8 cellular contexts compared by ENCODE assay signal in the genomic region with DNA sequence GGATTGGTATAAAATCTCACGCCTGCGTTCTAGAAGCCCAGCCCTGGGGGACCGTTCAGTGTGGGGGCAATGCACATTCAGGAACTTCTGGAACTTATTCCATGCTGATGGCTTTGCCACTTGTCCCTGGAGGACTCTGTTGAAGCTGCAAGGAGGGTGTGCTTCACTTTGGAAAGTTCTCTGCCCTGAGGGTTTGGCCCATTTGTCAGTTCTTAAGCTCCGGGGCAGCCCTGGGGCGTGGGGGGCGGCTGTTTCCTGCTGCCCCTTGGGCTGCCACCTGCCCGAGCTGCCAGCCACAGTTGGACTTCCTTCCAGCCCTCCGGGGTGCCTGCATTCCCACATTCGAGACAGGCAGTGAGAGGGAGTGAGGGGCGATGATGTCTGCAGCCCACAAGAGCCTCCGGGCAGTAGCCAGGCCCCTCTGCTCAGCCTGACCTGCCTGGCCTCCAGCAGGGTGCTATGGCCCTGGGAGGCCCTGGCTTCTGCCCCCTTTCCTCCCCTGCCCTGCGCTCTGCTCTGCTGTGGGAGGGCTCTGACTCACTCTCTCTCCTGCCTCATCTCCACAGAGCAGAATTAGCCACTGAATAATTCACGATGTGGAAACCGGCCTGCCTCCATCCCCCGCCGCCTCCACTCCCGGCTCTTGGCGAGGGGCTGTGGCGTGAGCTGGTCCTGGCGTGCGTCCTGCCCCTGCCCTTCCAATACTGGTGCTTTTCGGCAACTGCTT. TPM values are rescaled to one million over a fixed set of nuclear protein-coding genes. Genes with fewer than 3 reads are reported as not detected.
DNase-seq lines count a peak whose midpoint lies in the region; ATAC-seq, FAIRE-seq and TF ChIP-seq lines count a peak whose summit lies in the region.

No MANE protein-coding gene starts in this region.

- H3K9me3 ChIP-seq in WERI-Rb-1 (ENCODE audit: severe bottlenecking) = no peaks in the 10 kb centered on the region
- no peaks in the 10 kb centered on the region for H3K9me3 ChIP-seq in ectodermal cell (ENCODE audit: control insufficient read depth, low read length)
- no peaks in the 10 kb centered on the region for H3K9me3 ChIP-seq in mononuclear cell (ENCODE audit: low read depth, low read length)

- H3K4me1 Mint-ChIP-seq in stimulated activated naive CD8-positive, alpha-beta T cell treated with anti-CD3 and anti-CD28 coated beads, Interleukin-15, Interleukin-2, amounts not matched to agents 100 ng/mL and 50 ng/mL, for 24 hours (ENCODE audit: low read depth) = peaks cover 21% of the 10 kb centered on the region

- no peaks in the 10 kb centered on the region for H3K36me3 Mint-ChIP-seq in stimulated activated naive CD8-positive, alpha-beta T cell treated with anti-CD3 and anti-CD28 coated beads, Interleukin-15, Interleukin-2, amounts not matched to agents 100 ng/mL and 50 ng/mL, for 24 hours (ENCODE audit: low read depth)

- peak overlapping the region; percentile 97 for H3K4me3 ChIP-seq in WERI-Rb-1 (ENCODE audit: low read depth, low read length)
- H3K4me3 ChIP-seq in ectodermal cell (ENCODE audit: insufficient read depth, low read depth, low read length) = peak overlapping the region; percentile 93
- H3K4me3 ChIP-seq in mononuclear cell (ENCODE audit: low read length) = peak overlapping the region; percentile 68

- H3K27me3 Mint-ChIP-seq in stimulated activated naive CD8-positive, alpha-beta T cell treated with anti-CD3 and anti-CD28 coated beads, Interleukin-15, Interleukin-2, amounts not matched to agents 100 ng/mL and 50 ng/mL, for 24 hours = no peaks in the 10 kb centered on the region

- peak overlapping the region; percentile 85 for H3K27ac ChIP-seq in WERI-Rb-1
- H3K27ac ChIP-seq in ectodermal cell (ENCODE audit: insufficient read depth, low read depth, low read length, poor library complexity, severe bottlenecking) = no peak overlapping the region

- H3K4me1 ChIP-seq in ectodermal cell (ENCODE audit: control insufficient read depth, insufficient read depth, low read length) (peaks cover 28% of the 10 kb centered on the region), mononuclear cell (ENCODE audit: insufficient read depth, low read length) (peaks cover 63% of the 10 kb centered on the region)

- no peaks in the 10 kb centered on the region for H3K27me3 ChIP-seq in WERI-Rb-1 (ENCODE audit: insufficient read depth, low read depth, severe bottlenecking)
- H3K27me3 ChIP-seq in ectodermal cell (ENCODE audit: control insufficient read depth, insufficient read depth, low read length, poor library complexity, severe bottlenecking) = no peaks in the 10 kb centered on the region
- H3K27me3 ChIP-seq in mononuclear cell (ENCODE audit: insufficient read depth, low read length) = no peaks in the 10 kb centered on the region

- peak; percentile 52 for TF ChIP-seq POLR2A in H54 (IDR thresholded peaks at IDR 0.05; ENCODE audit: low read depth, low read length)

- FAIRE-seq in A204.1 (lab: Jason Lieb, UNC) = peak; percentile 72
- no peak for FAIRE-seq in H54 (lab: Jason Lieb, UNC)

- DNase-seq in H54 (ENCODE audit: insufficient read length, low spot score) = peak; percentile 99
- DNase-seq in WERI-Rb-1 = no peak
- no peak for DNase-seq in midbrain (lab: John Stamatoyannopoulos, UW)

- peak overlapping the region; percentile 81 for H3K27ac Mint-ChIP-seq in stimulated activated naive CD8-positive, alpha-beta T cell treated with anti-CD3 and anti-CD28 coated beads, Interleukin-15, Interleukin-2, amounts not matched to agents 100 ng/mL and 50 ng/mL, for 24 hours

- H3K9me3 Mint-ChIP-seq in stimulated activated naive CD8-positive, alpha-beta T cell treated with anti-CD3 and anti-CD28 coated beads, Interleukin-15, Interleukin-2, amounts not matched to agents 100 ng/mL and 50 ng/mL, for 24 hours = no peaks in the 10 kb centered on the region

- peak overlapping the region; percentile 93 for H3K4me3 Mint-ChIP-seq in stimulated activated naive CD8-positive, alpha-beta T cell treated with anti-CD3 and anti-CD28 coated beads, Interleukin-15, Interleukin-2, amounts not matched to agents 100 ng/mL and 50 ng/mL, for 24 hours

- WGBS in ectodermal cell, 2 experiments = 38 to 41% methylated on average over 22 of the region's 22 CpGs

- TF ChIP-seq CTCF in WERI-Rb-1 (IDR thresholded peaks at IDR 0.05; ENCODE audit: low read depth, low read length) = no peak

- no peak for ATAC-seq in GM21528 (IDR thresholded peaks at IDR 0.05; ENCODE audit: low FRiP score, unreplicated experiment)

- H3K36me3 ChIP-seq in WERI-Rb-1 (peaks cover 26% of the 10 kb centered on the region), ectodermal cell (ENCODE audit: control insufficient read depth, insufficient read depth, low read length) (peaks cover 4% of the 10 kb centered on the region)

RNA-seq across cellular contexts. Expression of gene TTYH3, which starts 1.9 kb away (rescaled TPM):
- 127 TPM for polyA plus RNA-seq in ectodermal cell (2013, experiment 1 of 4)
- 137 TPM for polyA plus RNA-seq in ectodermal cell (2013, experiment 2 of 4)
- 107 TPM for polyA plus RNA-seq in ectodermal cell (2013, experiment 3 of 4)
- 122 TPM for polyA plus RNA-seq in ectodermal cell (2013, experiment 4 of 4)
- 22.4 TPM for total RNA-seq in mononuclear cell

RNA-seq across cellular contexts. Expression of gene AMZ1, which starts 54.3 kb away (rescaled TPM):
- polyA plus RNA-seq in ectodermal cell (2013, experiment 1 of 4) = 0.11 TPM
- polyA plus RNA-seq in ectodermal cell (2013, experiment 2 of 4) = 0.09 TPM
- polyA plus RNA-seq in ectodermal cell (2013, experiment 3 of 4) = not detected
- 0.16 TPM for polyA plus RNA-seq in ectodermal cell (2013, experiment 4 of 4)
- 0.63 TPM for total RNA-seq in mononuclear cell
